8 cellular contexts compared by ENCODE assay signal in genomic region chr2:197453123-197453913, GRCh38. TPM values are rescaled to one million over a fixed set of nuclear protein-coding genes. Genes with fewer than 3 reads are reported as not detected.
DNase-seq lines count a peak whose midpoint lies in the region; ATAC-seq and TF ChIP-seq lines count a peak whose summit lies in the region.

Gene COQ10B (plus strand): TSS chr2:197453552. CDS start chr2:197453561, 9 bp downstream.

- DNase-seq in GM19240 (ENCODE audit: insufficient read length, low spot score) (peak; percentile 93), NCI-H526 (lab: John Stamatoyannopoulos, UW) (peak; percentile 98 to 99), colonic mucosa (peak; percentile 99), kidney tubule cell (ENCODE audit: low spot score) (peak; percentile 100)
- DNase-seq in activated CD4-positive, alpha-beta T cell treated with anti-CD3 and anti-CD28 coated beads for 48 hours, result peak; percentile 99
- peak; percentile 88 to 98 (median 94) for DNase-seq in stimulated activated CD4-positive, alpha-beta T cell treated with anti-CD3 and anti-CD28 coated beads, Interleukin-1b, Interleukin-23, amount 100 ng/mL, for 24 hours (ENCODE audit: low read depth in 4 of 4, low spot score in 1 of 4)

- H3K36me3 ChIP-seq in BLaER1, result peaks cover 6% of the 10 kb centered on the region; the same call in 1 of the 2 replicates
- H3K36me3 ChIP-seq in colonic mucosa, result no peaks in the 10 kb centered on the region

- peak within 1 kb of the TSS; percentile 79 for H3K27ac ChIP-seq in BLaER1
- peak within 1 kb of the TSS; percentile 96 for H3K27ac ChIP-seq in colonic mucosa

- H3K9me3 ChIP-seq in BLaER1 (0 out of 2 replicates have a peak, but pooled peaks cover 8% of the 10 kb centered on the region), colonic mucosa (no peaks in the 10 kb centered on the region)

- H3K27me3 ChIP-seq in BLaER1, result no peaks in the 10 kb centered on the region
- no peaks in the 10 kb centered on the region for H3K27me3 ChIP-seq in colonic mucosa

- H3K4me1 ChIP-seq in BLaER1 (peaks cover 20% of the 10 kb centered on the region), colonic mucosa (peaks cover 9% of the 10 kb centered on the region)

- H3K4me3 ChIP-seq in BLaER1 (peak within 1 kb of the TSS; percentile 85), colonic mucosa (peak within 1 kb of the TSS; percentile 59)

- intact Hi-C loops in colonic mucosa (cut with DNase I), result loop anchor here (10.0 kb wide), 1 partner anchor 61 kb away; the partner anchor contains the start of gene MOB4

- peak within 1 kb of the TSS; percentile 89 for H3K9ac ChIP-seq in BLaER1
- peak within 1 kb of the TSS; percentile 71 to 96 for H3K9ac ChIP-seq in colonic mucosa (ENCODE audit: low read depth in 2 of 2, low read length in 2 of 2)

- peak within 1 kb of the TSS; percentile 86 for H3K4me2 ChIP-seq in BLaER1

- no peak for TF ChIP-seq CTCF in colonic mucosa (IDR thresholded peaks at IDR 0.05)

- ATAC-seq in HG03460 (IDR thresholded peaks at IDR 0.05; ENCODE audit: unreplicated experiment), result peak; percentile 95

- H4K20me1 ChIP-seq in BLaER1, result peaks cover 44% of the 10 kb centered on the region

RNA-seq across cellular contexts. Expression of gene COQ10B, which starts in this region (rescaled TPM):
- total RNA-seq in colonic mucosa, result 10 to 100 TPM; 15.5 to 38.5 TPM

Comparison
In these comparisons a context has a peak if more than half of its experiments do, and no peak if none do; other contexts are left out.
1. Peak in every context shown above with its lines: DNase-seq, ATAC-seq, H3K4me3 ChIP-seq and H3K27ac ChIP-seq.